Comparison of ENCODE assay signal across 9 cellular contexts in the genomic region with DNA sequence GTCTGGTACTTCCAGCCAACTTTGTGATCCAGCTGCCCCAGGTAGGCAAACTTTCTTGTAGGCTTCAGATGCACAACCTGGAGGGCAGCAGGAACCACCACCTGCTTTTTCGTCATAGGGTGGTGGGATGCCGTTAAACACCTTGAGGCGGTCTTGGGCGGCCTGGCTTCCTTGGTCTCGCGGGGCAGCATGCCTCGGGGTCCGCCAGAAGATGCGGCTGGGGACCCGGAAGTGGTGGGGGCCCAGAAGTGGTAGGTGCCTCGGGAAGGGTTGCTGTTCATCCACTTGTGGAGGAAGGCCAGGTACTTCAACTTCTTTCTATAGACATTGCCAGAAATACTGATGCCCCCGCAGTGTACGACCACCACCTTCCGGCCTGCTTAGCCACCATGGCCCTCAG.
"Had no signal": no experiment of that assay in that cellular context is flagged by ENCODE, and none has a peak within 500 bp of the region (broad histone marks: within the 10 kb centered on the region; RNA-seq: fewer than 3 reads in every experiment).

No MANE protein-coding gene starts in this region.

- H3K36me3 ChIP-seq: HAP-1 had no signal

- ATAC-seq: HCT116, K562 had no signal

- H3K4me3 Mint-ChIP-seq: HFFc6 had no signal

- DNase-seq: GM23248, GOT3, HFFc6, IMR-90 had no signal

- FAIRE-seq: H54, K562 had no signal

- H3K9ac ChIP-seq: GM23248 had no signal

- H3K27ac ChIP-seq: GM23248, HL-60 had no signal

- H2AFZ ChIP-seq: GM23248 had no signal

- H3K4me3 ChIP-seq: GM23248, HAP-1, K562 had no signal

- H3K9me3 Mint-ChIP-seq: HFFc6 had no signal

- H3K9me3 ChIP-seq: HAP-1 had no signal

- H3K27ac Mint-ChIP-seq: HFFc6 had no signal
